Comparison of ENCODE assay signal across 1 cellular context in the genomic region with DNA sequence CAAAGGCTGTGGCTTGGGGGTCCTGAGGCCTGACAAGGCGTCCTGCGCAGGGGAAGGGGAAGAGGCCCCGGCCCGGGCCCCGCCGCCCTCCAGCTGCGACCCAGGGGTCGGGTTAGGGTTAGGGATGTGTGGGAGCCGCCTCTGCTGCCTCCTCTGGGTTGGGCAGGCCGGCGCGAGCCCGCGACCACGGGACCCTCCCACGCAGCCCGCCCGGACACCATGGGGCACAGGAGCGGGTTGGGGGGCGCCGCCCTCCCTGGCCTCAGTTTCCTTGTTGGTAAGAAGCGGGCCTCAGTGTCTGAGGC.
TF ChIP-seq lines count a peak whose summit lies in the region.

No MANE protein-coding gene starts in this region.

TF ChIP-seq in A549, 52 proteins besides CTCF, POLR2A, EP300 and RAD21 (continued from another document):
- TF ChIP-seq RFX5 (IDR thresholded peaks at IDR 0.05) (no peak), POLR2AphosphoS2 (conservative IDR thresholded peaks at IDR 0.05; ENCODE audit: low read length) (no peak), EHF (CRISPR knock-in tag; IDR thresholded peaks at IDR 0.05) (no peak)
- TF ChIP-seq, protein P1, sequence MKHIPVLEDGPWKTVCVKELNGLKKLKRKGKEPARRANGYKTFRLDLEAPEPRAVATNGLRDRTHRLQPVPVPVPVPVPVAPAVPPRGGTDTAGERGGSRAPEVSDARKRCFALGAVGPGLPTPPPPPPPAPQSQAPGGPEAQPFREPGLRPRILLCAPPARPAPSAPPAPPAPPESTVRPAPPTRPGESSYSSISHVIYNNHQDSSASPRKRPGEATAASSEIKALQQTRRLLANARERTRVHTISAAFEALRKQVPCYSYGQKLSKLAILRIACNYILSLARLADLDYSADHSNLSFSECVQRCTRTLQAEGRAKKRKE (CRISPR knock-in tag; IDR thresholded peaks at IDR 0.05; ENCODE audit: low read depth), result no peak
- TF ChIP-seq, protein P2, sequence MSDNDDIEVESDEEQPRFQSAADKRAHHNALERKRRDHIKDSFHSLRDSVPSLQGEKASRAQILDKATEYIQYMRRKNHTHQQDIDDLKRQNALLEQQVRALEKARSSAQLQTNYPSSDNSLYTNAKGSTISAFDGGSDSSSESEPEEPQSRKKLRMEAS (IDR thresholded peaks at IDR 0.05), result no peak
